Comparison of ENCODE assay signal across 9 cellular contexts in the genomic region with DNA sequence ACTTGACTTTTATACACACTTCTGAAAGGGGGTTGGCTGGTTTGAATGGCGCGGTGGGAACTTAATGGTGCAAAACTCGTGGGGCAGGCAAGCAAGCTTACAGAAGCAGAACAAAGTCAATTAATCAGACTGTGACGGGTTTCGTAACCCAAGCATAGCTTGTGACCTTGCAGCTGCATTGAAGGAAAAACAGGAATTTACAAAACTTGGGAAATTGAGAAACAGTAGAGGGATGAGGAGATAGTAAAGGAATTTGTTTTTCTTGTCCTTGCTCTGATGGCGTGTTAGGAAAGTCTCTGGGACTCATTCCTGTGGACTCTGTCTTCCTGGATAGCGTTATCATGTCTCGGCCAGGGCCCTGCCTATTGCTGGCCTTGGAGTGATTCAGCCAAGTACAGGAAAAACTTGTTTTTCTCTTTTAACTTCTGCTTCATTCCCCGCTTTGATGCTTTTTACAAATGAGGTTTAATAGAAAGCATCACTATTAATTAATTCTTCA.
A peak's percentile ranks its signal among the peaks of the same experiment; 100 is the strongest.
DNase-seq lines count a peak whose midpoint lies in the region; ATAC-seq and TF ChIP-seq lines count a peak whose summit lies in the region.
"Had no signal": no experiment of that assay in that cellular context is flagged by ENCODE, and none has a peak within 500 bp of the region (broad histone marks: within the 10 kb centered on the region; RNA-seq: fewer than 3 reads in every experiment).

No MANE protein-coding gene starts in this region.

- H3K79me2 ChIP-seq in mammary epithelial cell (ENCODE audit: insufficient read depth, low read length): no peaks in the 10 kb centered on the region

- no peak overlapping the region for H3K9ac ChIP-seq in mammary epithelial cell (ENCODE audit: insufficient read depth, low read length)

- TF ChIP-seq POLR2A in uterus (IDR thresholded peaks at IDR 0.05): no peak

- H3K27me3 ChIP-seq in mammary epithelial cell (ENCODE audit: insufficient read depth, low read length) (no peaks in the 10 kb centered on the region), left lung (no peaks in the 10 kb centered on the region), uterus (no peaks in the 10 kb centered on the region)

- no peak for TF ChIP-seq CTCF in mammary epithelial cell (conservative IDR thresholded peaks at IDR 0.05 in 1 of 2, IDR thresholded peaks at IDR 0.05 in 1 of 2; ENCODE audit: extremely low read depth in 1 of 2, insufficient read depth in 1 of 2, low read depth in 1 of 2, low read length in 2 of 2)
- no peak for TF ChIP-seq CTCF in left lung (IDR thresholded peaks at IDR 0.05)
- TF ChIP-seq CTCF in uterus (IDR thresholded peaks at IDR 0.05): no peak

- in situ Hi-C loops in mammary epithelial cell (cut with MboI; ENCODE audit: low sequenced_read_pairs in 2 of 2): no loop called here

- no TSS peak for BruUV-seq in mammary epithelial cell (replicated peaks; lab: Mats Ljungman, UMichigan)

- no peaks in the 10 kb centered on the region for H3K36me3 ChIP-seq in mammary epithelial cell (ENCODE audit: insufficient read depth, low read length)
- no peaks in the 10 kb centered on the region for H3K36me3 ChIP-seq in left lung
- no peaks in the 10 kb centered on the region for H3K36me3 ChIP-seq in uterus

- H3K27ac ChIP-seq in mammary epithelial cell (ENCODE audit: insufficient read depth, low read depth, low read length): no peak overlapping the region
- H3K27ac ChIP-seq in left lung: peak overlapping the region; percentile 43 to 47
- peak overlapping the region; percentile 70 to 72 for H3K27ac ChIP-seq in uterus

- H3K4me3 ChIP-seq in mammary epithelial cell (replicated peaks in 1 of 3; ENCODE audit: insufficient read depth in 1 of 3, low read depth in 2 of 3, low read length in 3 of 3) (no peak overlapping the region), left lung (no peak overlapping the region), uterus (no peak overlapping the region)

- ATAC-seq in left lung (peak; percentile 79), HG02884 (IDR thresholded peaks at IDR 0.05; ENCODE audit: unreplicated experiment) (no peak), HG03280 (IDR thresholded peaks at IDR 0.05; ENCODE audit: unreplicated experiment) (no peak)
- ATAC-seq: stimulated activated naive B cell treated with anti-CD40 and anti-IgM and Interleukin-4, amounts not matched to agents 10 μg/mL and 1 μg/mL and 100 μg/mL, for 72 hours had no signal

- H2AFZ ChIP-seq in mammary epithelial cell (ENCODE audit: low read depth, low read length): no peak overlapping the region

- H4K20me1 ChIP-seq in mammary epithelial cell (ENCODE audit: insufficient read depth, low read length): no peaks in the 10 kb centered on the region

- H3K9me3 ChIP-seq in mammary epithelial cell (replicated peaks; ENCODE audit: insufficient read depth, low read length) (no peaks in the 10 kb centered on the region), left lung (peaks cover 0 to 4% of the 10 kb centered on the region in 2 donors), uterus (no peaks in the 10 kb centered on the region)

- CTCF ChIA-PET in mammary epithelial cell (lab: Charles Lee; ENCODE audit: low non-redundant PET): no interaction called here

- dilution Hi-C loops in mammary epithelial cell (cut with HindIII; ENCODE audit: low sequenced_read_pairs): no loop called here

- WGBS in mammary epithelial cell (ENCODE audit: low coverage, missing lambda C conversion rate): 66% methylated on average over 9 of the region's 9 CpGs

- peaks cover 10% of the 10 kb centered on the region for H3K4me1 ChIP-seq in mammary epithelial cell (ENCODE audit: insufficient read depth, low read length)
- H3K4me1 ChIP-seq in left lung: no peaks in the 10 kb centered on the region
- H3K4me1 ChIP-seq in uterus: no peaks in the 10 kb centered on the region

- intact Hi-C loops in mammary epithelial cell (cut with micrococcal nuclease) (no loop called here), left lung (cut with DNase I) (no loop called here), uterus (cut with DNase I; ENCODE audit: low total_unique reads) (no loop called here)

- DNase-seq in LHCN-M2 (ENCODE audit: low read depth) (peak; percentile 98), mammary epithelial cell (peak; percentile 60), left lung (no peak), uterus (peak; percentile 70 to 80)
- DNase-seq in stimulated activated CD8-positive, alpha-beta memory T cell treated with anti-CD3 and anti-CD28 coated beads, Interleukin-4, amount 100 ng/mL, for 48 hours: no peak
- DNase-seq: NCI-H2171 treated with DMSO at 0.1 percent for 48 hours; stimulated activated naive B cell treated with anti-CD40 and anti-IgM and Interleukin-4, amounts not matched to agents 10 μg/mL and 1 μg/mL and 100 μg/mL, for 72 hours had no signal

- no peak overlapping the region for H3K4me2 ChIP-seq in mammary epithelial cell (ENCODE audit: insufficient read depth, low read depth, low read length)

Comparison
In these comparisons a context has a peak if more than half of its experiments do, and no peak if none do; other contexts are left out.
1. DNase-seq: peak in LHCN-M2 (single experiment), mammary epithelial cell (single experiment) and uterus (2 of 2); none in left lung (0 of 2) and stimulated activated CD8-positive, alpha-beta memory T cell treated with anti-CD3 and anti-CD28 coated beads, Interleukin-4, amount 100 ng/mL, for 48 hours (single experiment).